ENCODE assay signal across 1 cellular context in the genomic region with DNA sequence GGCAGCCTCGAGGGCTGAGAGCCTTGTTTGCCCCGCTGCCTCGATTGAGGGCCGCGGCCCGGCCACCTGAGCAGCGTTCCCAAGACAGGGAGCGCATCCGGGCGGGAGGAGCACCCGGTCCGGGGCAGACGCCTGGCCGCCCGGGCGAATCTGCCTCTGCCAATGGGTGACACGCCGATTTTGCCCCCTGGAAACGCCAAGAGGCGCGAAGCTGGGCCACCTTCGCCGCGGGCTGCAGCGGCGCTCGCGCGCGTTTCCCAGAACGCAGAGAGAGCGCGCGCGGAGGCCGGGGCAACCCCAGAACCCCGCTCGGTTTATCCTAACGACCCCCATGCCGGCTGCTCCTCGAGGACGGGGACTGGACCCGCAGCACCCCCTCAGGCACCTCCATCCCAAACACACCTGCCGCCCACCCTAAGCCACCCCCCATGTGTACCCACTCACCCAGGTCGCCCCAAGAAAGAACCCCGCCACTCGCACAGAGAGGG.
A peak's percentile ranks its signal among the peaks of the same experiment; 100 is the strongest.
TF ChIP-seq lines count a peak whose summit lies in the region.

No MANE protein-coding gene starts in this region.

TF ChIP-seq in HepG2, 621 proteins besides CTCF, POLR2A, EP300 and RAD21 (continues in another document):
- TF ChIP-seq SNAPC4 (CRISPR knock-in tag; IDR thresholded peaks at IDR 0.05) (no peak), NFKB2 (CRISPR knock-in tag; IDR thresholded peaks at IDR 0.05; ENCODE audit: borderline replicate concordance) (peak; percentile 20; the same call in 1 of the 2 replicates), SNRNP70 (IDR thresholded peaks at IDR 0.05; ENCODE audit: low read depth, low read length) (no peak), ZNF142 (CRISPR knock-in tag; IDR thresholded peaks at IDR 0.05) (0 out of 2 replicates have a peak, but pooled peaks have one; percentile 25), DMAP1 (CRISPR knock-in tag; IDR thresholded peaks at IDR 0.05) (peak; percentile 43; the same call in 1 of the 2 replicates), TFDP2 (CRISPR knock-in tag; IDR thresholded peaks at IDR 0.05) (0 out of 2 replicates have a peak, but pooled peaks have one; percentile 43), YEATS4 (CRISPR knock-in tag; IDR thresholded peaks at IDR 0.05; ENCODE audit: borderline replicate concordance) (peak; percentile 38; the same call in 1 of the 2 replicates), ZNF850 (CRISPR knock-in tag; conservative IDR thresholded peaks at IDR 0.05) (no peak), ZNF780A (CRISPR knock-in tag; IDR thresholded peaks at IDR 0.05) (no peak), ZNF274 (CRISPR knock-in tag; IDR thresholded peaks at IDR 0.05) (0 out of 2 replicates have a peak, but pooled peaks have one; percentile 35), ZNF496 (CRISPR knock-in tag; IDR thresholded peaks at IDR 0.05; ENCODE audit: insufficient replicate concordance) (no peak), KDM5B (CRISPR knock-in tag; IDR thresholded peaks at IDR 0.05; ENCODE audit: borderline replicate concordance) (no peak; the same call in 1 of the 2 replicates), ZNF205 (CRISPR knock-in tag; IDR thresholded peaks at IDR 0.05) (no peak), ZNF777 (CRISPR knock-in tag; IDR thresholded peaks at IDR 0.05) (peak; percentile 44; the same call in 1 of the 2 replicates), ZFAT (CRISPR knock-in tag; conservative IDR thresholded peaks at IDR 0.05) (peak; percentile 97), ZFY (CRISPR knock-in tag; IDR thresholded peaks at IDR 0.05) (peak; percentile 67), GABPB1 (CRISPR knock-in tag; IDR thresholded peaks at IDR 0.05) (peak; percentile 56; the same call in 1 of the 2 replicates), ARNT2 (CRISPR knock-in tag; IDR thresholded peaks at IDR 0.05; ENCODE audit: low read depth) (0 out of 2 replicates have a peak, but pooled peaks have one; percentile 32), ZNF746 (CRISPR knock-in tag; IDR thresholded peaks at IDR 0.05) (0 out of 2 replicates have a peak, but pooled peaks have one; percentile 0), BORCS8-MEF2B (CRISPR knock-in tag; IDR thresholded peaks at IDR 0.05) (peak; percentile 46), ZNF607 (CRISPR knock-in tag; IDR thresholded peaks at IDR 0.05; ENCODE audit: borderline replicate concordance) (0 out of 2 replicates have a peak, but pooled peaks have one; percentile 24), ZNF451 (CRISPR knock-in tag; IDR thresholded peaks at IDR 0.05) (0 out of 2 replicates have a peak, but pooled peaks have one; percentile 26)
- TF ChIP-seq, protein P1, sequence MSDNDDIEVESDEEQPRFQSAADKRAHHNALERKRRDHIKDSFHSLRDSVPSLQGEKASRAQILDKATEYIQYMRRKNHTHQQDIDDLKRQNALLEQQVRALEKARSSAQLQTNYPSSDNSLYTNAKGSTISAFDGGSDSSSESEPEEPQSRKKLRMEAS (IDR thresholded peaks at IDR 0.05): peak; percentile 39; the same call in 1 of the 2 replicates
- TF ChIP-seq, protein P2, sequence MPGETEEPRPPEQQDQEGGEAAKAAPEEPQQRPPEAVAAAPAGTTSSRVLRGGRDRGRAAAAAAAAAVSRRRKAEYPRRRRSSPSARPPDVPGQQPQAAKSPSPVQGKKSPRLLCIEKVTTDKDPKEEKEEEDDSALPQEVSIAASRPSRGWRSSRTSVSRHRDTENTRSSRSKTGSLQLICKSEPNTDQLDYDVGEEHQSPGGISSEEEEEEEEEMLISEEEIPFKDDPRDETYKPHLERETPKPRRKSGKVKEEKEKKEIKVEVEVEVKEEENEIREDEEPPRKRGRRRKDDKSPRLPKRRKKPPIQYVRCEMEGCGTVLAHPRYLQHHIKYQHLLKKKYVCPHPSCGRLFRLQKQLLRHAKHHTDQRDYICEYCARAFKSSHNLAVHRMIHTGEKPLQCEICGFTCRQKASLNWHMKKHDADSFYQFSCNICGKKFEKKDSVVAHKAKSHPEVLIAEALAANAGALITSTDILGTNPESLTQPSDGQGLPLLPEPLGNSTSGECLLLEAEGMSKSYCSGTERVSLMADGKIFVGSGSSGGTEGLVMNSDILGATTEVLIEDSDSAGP (CRISPR knock-in tag; IDR thresholded peaks at IDR 0.05; ENCODE audit: borderline replicate concordance): 0 out of 2 replicates have a peak, but pooled peaks have one; percentile 5
- TF ChIP-seq, protein P3, sequence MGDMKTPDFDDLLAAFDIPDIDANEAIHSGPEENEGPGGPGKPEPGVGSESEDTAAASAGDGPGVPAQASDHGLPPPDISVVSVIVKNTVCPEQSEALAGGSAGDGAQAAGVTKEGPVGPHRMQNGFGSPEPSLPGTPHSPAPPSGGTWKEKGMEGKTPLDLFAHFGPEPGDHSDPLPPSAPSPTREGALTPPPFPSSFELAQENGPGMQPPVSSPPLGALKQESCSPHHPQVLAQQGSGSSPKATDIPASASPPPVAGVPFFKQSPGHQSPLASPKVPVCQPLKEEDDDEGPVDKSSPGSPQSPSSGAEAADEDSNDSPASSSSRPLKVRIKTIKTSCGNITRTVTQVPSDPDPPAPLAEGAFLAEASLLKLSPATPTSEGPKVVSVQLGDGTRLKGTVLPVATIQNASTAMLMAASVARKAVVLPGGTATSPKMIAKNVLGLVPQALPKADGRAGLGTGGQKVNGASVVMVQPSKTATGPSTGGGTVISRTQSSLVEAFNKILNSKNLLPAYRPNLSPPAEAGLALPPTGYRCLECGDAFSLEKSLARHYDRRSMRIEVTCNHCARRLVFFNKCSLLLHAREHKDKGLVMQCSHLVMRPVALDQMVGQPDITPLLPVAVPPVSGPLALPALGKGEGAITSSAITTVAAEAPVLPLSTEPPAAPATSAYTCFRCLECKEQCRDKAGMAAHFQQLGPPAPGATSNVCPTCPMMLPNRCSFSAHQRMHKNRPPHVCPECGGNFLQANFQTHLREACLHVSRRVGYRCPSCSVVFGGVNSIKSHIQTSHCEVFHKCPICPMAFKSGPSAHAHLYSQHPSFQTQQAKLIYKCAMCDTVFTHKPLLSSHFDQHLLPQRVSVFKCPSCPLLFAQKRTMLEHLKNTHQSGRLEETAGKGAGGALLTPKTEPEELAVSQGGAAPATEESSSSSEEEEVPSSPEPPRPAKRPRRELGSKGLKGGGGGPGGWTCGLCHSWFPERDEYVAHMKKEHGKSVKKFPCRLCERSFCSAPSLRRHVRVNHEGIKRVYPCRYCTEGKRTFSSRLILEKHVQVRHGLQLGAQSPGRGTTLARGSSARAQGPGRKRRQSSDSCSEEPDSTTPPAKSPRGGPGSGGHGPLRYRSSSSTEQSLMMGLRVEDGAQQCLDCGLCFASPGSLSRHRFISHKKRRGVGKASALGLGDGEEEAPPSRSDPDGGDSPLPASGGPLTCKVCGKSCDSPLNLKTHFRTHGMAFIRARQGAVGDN (CRISPR knock-in tag; IDR thresholded peaks at IDR 0.05): peak; percentile 86
- TF ChIP-seq, protein P4, sequence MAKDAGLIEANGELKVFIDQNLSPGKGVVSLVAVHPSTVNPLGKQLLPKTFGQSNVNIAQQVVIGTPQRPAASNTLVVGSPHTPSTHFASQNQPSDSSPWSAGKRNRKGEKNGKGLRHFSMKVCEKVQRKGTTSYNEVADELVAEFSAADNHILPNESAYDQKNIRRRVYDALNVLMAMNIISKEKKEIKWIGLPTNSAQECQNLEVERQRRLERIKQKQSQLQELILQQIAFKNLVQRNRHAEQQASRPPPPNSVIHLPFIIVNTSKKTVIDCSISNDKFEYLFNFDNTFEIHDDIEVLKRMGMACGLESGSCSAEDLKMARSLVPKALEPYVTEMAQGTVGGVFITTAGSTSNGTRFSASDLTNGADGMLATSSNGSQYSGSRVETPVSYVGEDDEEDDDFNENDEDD (CRISPR knock-in tag; IDR thresholded peaks at IDR 0.05; ENCODE audit: borderline replicate concordance): peak; percentile 37; the same call in 1 of the 2 replicates
- TF ChIP-seq, protein P5, sequence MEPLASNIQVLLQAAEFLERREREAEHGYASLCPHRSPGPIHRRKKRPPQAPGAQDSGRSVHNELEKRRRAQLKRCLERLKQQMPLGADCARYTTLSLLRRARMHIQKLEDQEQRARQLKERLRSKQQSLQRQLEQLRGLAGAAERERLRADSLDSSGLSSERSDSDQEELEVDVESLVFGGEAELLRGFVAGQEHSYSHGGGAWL (CRISPR knock-in tag; IDR thresholded peaks at IDR 0.05): 0 out of 2 replicates have a peak, but pooled peaks have one; percentile 30
- TF ChIP-seq, protein P6, sequence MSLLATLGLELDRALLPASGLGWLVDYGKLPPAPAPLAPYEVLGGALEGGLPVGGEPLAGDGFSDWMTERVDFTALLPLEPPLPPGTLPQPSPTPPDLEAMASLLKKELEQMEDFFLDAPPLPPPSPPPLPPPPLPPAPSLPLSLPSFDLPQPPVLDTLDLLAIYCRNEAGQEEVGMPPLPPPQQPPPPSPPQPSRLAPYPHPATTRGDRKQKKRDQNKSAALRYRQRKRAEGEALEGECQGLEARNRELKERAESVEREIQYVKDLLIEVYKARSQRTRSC (CRISPR knock-in tag; IDR thresholded peaks at IDR 0.05; ENCODE audit: low read depth): no peak
